In the genomic region with DNA sequence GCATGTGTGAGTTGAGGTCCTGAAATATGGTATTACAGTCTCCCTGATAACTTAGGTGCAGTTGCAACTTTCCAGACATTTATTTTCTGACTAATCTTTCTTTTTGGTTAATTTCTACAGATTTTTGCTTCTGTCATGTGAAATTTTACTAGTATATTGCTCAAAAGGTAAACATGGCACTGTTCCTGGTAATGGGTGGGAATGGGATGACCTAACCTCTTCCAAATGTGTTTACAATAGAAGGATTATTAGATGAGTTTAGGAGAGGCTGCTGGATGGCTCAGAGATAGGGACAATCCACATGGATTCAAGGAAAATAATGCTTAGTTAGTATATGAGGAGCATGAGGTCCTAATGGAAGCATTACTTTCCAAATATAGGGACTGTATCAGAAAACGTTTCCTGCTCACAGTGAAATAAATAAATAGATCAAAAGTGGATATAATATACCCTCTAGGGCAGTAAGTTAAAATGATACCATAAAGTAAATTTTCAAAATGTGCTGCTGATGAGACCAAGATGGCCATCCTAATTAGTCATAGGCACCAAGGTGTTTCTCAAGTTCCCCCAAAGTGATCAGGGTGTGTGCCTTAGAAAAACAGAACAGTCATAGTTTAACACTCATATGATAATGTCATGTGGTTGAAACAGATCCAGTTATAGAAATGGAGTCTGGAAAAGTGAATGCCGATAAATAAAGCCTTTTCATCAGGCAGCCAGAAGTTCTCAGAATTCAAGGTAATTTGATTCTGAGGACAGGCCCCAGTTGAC, we compare ENCODE assay signal across 13 cellular contexts.
DNase-seq lines count a peak whose midpoint lies in the region; ATAC-seq and TF ChIP-seq lines count a peak whose summit lies in the region.
"Had no signal": no experiment of that assay in that cellular context is flagged by ENCODE, and none has a peak within 500 bp of the region (broad histone marks: within the 10 kb centered on the region; RNA-seq: fewer than 3 reads in every experiment).

No MANE protein-coding gene starts in this region.

- H2AFZ ChIP-seq in OCI-LY1 (ENCODE audit: low read length) = no peak overlapping the region; the same call in 1 of the 2 replicates

- CTCF ChIA-PET in AG04450 (lab: Charles Lee) = no interaction called here

- no peaks in the 10 kb centered on the region for H3K79me2 ChIP-seq in OCI-LY1 (ENCODE audit: insufficient read depth, low read length)

- POLR2A ChIA-PET in AG04450 (lab: Yijun Ruan, JAX) = no interaction called here

- no peak for DNase-seq in AG04450 (ENCODE audit: low read depth, low spot score)
- DNase-seq in fibroblast of the aortic adventitia (ENCODE audit: low read depth) = peak; percentile 84
- DNase-seq in NCI-H1048 (lab: John Stamatoyannopoulos, UW) = no peak
- DNase-seq in stimulated activated CD4-positive, alpha-beta T cell treated with anti-CD3 and anti-CD28 coated beads, Interleukin-15, amount 100 ng/mL, for 24 hours = no peak
- DNase-seq: activated T-cell treated with anti-CD3 and anti-CD28 coated beads, Interleukin-2, amount 50 U/mL, for 24 hours; foreskin melanocyte; left cardiac atrium; NCI-H1930 had no signal

- peak overlapping the region; percentile 25 for H3K27ac ChIP-seq in AG04450 (ENCODE audit: low read depth, low read length)
- H3K27ac ChIP-seq in OCI-LY1 (ENCODE audit: low read depth, low read length, poor library complexity, severe bottlenecking) = peak overlapping the region; percentile 60

- H3K9me2 ChIP-seq in OCI-LY1 (ENCODE audit: low read depth, low read length) = no peaks in the 10 kb centered on the region

- H3K27me3 ChIP-seq in AG04450 (ENCODE audit: control insufficient read depth, insufficient read depth, low read length) (no peaks in the 10 kb centered on the region), OCI-LY1 (ENCODE audit: insufficient read depth, low read length) (no peaks in the 10 kb centered on the region)

- no peak overlapping the region for H3K4me2 ChIP-seq in OCI-LY1 (ENCODE audit: low read length)

- H3K36me3 ChIP-seq in OCI-LY1 (ENCODE audit: insufficient read depth, low read length) = no peaks in the 10 kb centered on the region

- H4K20me1 ChIP-seq in OCI-LY1 (ENCODE audit: insufficient read depth, low read length) = no peaks in the 10 kb centered on the region

- TF ChIP-seq CTCF in AG04450 (IDR thresholded peaks at IDR 0.05; ENCODE audit: low read depth, low read length) (no peak), OCI-LY1 (IDR thresholded peaks at IDR 0.05; ENCODE audit: low read length) (no peak), fibroblast of the aortic adventitia (IDR thresholded peaks at IDR 0.05; ENCODE audit: insufficient read depth, low read length) (no peak)

- no peaks in the 10 kb centered on the region for H3F3A ChIP-seq in OCI-LY1 (ENCODE audit: insufficient read depth, low read length)

- peaks cover 17% of the 10 kb centered on the region for H3K4me1 ChIP-seq in OCI-LY1 (ENCODE audit: insufficient read depth, low read length, severe bottlenecking)

- peak; percentile 12 for ATAC-seq in GM21529 (IDR thresholded peaks at IDR 0.05; ENCODE audit: unreplicated experiment)
- ATAC-seq in HG03280 (IDR thresholded peaks at IDR 0.05; ENCODE audit: unreplicated experiment) = no peak
- no peak for ATAC-seq in GM18861 (IDR thresholded peaks at IDR 0.05; ENCODE audit: unreplicated experiment)
- ATAC-seq: stimulated activated effector memory CD8-positive, alpha-beta T cell treated with anti-CD3 and anti-CD28 coated beads, Interleukin-12 subunit alpha, Interleukin-12 subunit beta, amount 100 ng/mL, for 72 hours had no signal

- no peak overlapping the region for H3K9ac ChIP-seq in OCI-LY1 (ENCODE audit: low read length)

- no peaks in the 10 kb centered on the region for H3K9me3 ChIP-seq in AG04450 (ENCODE audit: control insufficient read depth, insufficient read depth, low read length)
- no peaks in the 10 kb centered on the region for H3K9me3 ChIP-seq in OCI-LY1 (ENCODE audit: low read length)

- H3K4me3 ChIP-seq in AG04450 (ENCODE audit: low read depth, low read length) (no peak overlapping the region), OCI-LY1 (ENCODE audit: low read depth, low read length, poor library complexity, severe bottlenecking) (no peak overlapping the region), fibroblast of the aortic adventitia (ENCODE audit: low read depth, low read length) (no peak overlapping the region)
